In the genomic region with DNA sequence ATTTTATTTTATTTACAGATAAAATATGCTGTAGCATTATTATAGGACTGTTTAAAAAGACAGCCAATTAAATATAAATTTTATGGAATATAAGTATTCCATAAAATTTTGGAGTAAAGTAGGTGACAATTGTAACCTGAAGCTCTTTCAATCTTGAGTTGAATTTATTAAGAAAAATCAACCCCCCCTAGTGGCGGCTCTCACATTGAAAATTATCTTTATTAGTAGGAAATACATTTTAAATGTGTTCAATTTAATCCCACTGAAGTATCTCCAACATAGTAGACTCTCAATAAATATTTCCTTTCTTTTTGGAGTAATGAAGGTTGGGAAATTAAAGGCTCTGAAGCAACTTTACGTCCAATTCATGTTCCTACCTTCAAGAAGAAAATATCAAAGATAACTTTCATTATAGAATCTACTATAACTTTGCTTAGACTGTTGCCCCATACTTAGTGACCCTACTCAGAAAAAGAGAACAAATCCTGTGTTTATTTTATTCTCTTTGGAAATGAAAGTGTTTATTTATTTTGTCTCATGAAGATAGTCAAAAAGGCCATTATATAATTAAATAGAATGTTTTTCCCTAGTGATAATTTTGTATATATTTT, we compare ENCODE assay signal across 8 cellular contexts. TPM values are rescaled to one million over a fixed set of nuclear protein-coding genes. Genes with fewer than 3 reads are reported as not detected.
DNase-seq lines count a peak whose midpoint lies in the region; ATAC-seq and TF ChIP-seq lines count a peak whose summit lies in the region.

No MANE protein-coding gene starts in this region.

- H3K4me2 ChIP-seq in skeletal muscle satellite cell (ENCODE audit: low read length): peak overlapping the region; percentile 76

- peak overlapping the region; percentile 40 for H3K27ac Mint-ChIP-seq in activated T-helper 17 cell treated with anti-CD3 and anti-CD28 coated beads, Interleukin-2, amount 50 U/mL, for 72 hours

- H3K9ac ChIP-seq in skeletal muscle satellite cell (ENCODE audit: low read depth, low read length): peak overlapping the region; percentile 93

- peaks cover 7% of the 10 kb centered on the region for H3K9me3 Mint-ChIP-seq in activated T-helper 17 cell treated with anti-CD3 and anti-CD28 coated beads, Interleukin-2, amount 50 U/mL, for 72 hours

- H3K4me1 ChIP-seq in gastroesophageal sphincter: peaks cover 12 to 49% (median 14%) of the 10 kb centered on the region in 3 donors
- peaks cover 37% of the 10 kb centered on the region for H3K4me1 ChIP-seq in skeletal muscle satellite cell (ENCODE audit: control insufficient read depth, insufficient read depth, low read length)

- no peak for TF ChIP-seq POLR2A in gastroesophageal sphincter (IDR thresholded peaks at IDR 0.05)

- no peak for ATAC-seq in activated T-helper 17 cell treated with anti-CD3 and anti-CD28 coated beads, Interleukin-2, amount 50 U/mL, for 72 hours (replicated peaks)
- ATAC-seq in gastroesophageal sphincter (no peak), GM19351 (IDR thresholded peaks at IDR 0.05; ENCODE audit: unreplicated experiment) (no peak)

- TF ChIP-seq EP300 in gastroesophageal sphincter (IDR thresholded peaks at IDR 0.05): no peak

- peak overlapping the region in 3 of 4 donors; percentile 42 to 96 (median 47) for H3K27ac ChIP-seq in gastroesophageal sphincter

- H3K4me3 ChIP-seq in gastroesophageal sphincter (peak overlapping the region; percentile 65 to 88), skeletal muscle satellite cell (ENCODE audit: low read length) (peak overlapping the region; percentile 98)

- peak; percentile 67 for DNase-seq in NCI-H82 (lab: John Stamatoyannopoulos, UW)
- DNase-seq in NCI-H82 treated with DMSO at 0.1 percent for 48 hours (lab: John Stamatoyannopoulos, UW; ENCODE audit: unreplicated experiment): no peak
- peak; percentile 36 for DNase-seq in NCI-H2171 treated with DMSO at 0.1 percent for 48 hours (lab: John Stamatoyannopoulos, UW)
- DNase-seq in NCI-H524 treated with DMSO at 0.1 percent for 48 hours (lab: John Stamatoyannopoulos, UW): no peak

- TF ChIP-seq CTCF in gastroesophageal sphincter (IDR thresholded peaks at IDR 0.05): peak; percentile 57 to 66 (median 64)

- peaks cover 36% of the 10 kb centered on the region for H3K4me1 Mint-ChIP-seq in activated T-helper 17 cell treated with anti-CD3 and anti-CD28 coated beads, Interleukin-2, amount 50 U/mL, for 72 hours

- H3K36me3 ChIP-seq in gastroesophageal sphincter (no peaks in the 10 kb centered on the region), skeletal muscle satellite cell (ENCODE audit: insufficient read depth, low read length) (no peaks in the 10 kb centered on the region)

- no peaks in the 10 kb centered on the region for H3K27me3 ChIP-seq in gastroesophageal sphincter
- H3K27me3 ChIP-seq in skeletal muscle satellite cell (ENCODE audit: control insufficient read depth, insufficient read depth, low read length): no peaks in the 10 kb centered on the region

- H3K36me3 Mint-ChIP-seq in activated T-helper 17 cell treated with anti-CD3 and anti-CD28 coated beads, Interleukin-2, amount 50 U/mL, for 72 hours (ENCODE audit: low read depth): peaks cover 23% of the 10 kb centered on the region

- no peak overlapping the region for H3K4me3 Mint-ChIP-seq in activated T-helper 17 cell treated with anti-CD3 and anti-CD28 coated beads, Interleukin-2, amount 50 U/mL, for 72 hours

- no peaks in the 10 kb centered on the region for H3K9me3 ChIP-seq in gastroesophageal sphincter
- H3K9me3 ChIP-seq in skeletal muscle satellite cell (replicated peaks; ENCODE audit: low read length): no peaks in the 10 kb centered on the region

- WGBS in gastroesophageal sphincter (ENCODE audit: low coverage in 1 of 2), 2 donors: 34 to 38% methylated on average over 2 of the region's 2 CpGs

- H3K27me3 Mint-ChIP-seq in activated T-helper 17 cell treated with anti-CD3 and anti-CD28 coated beads, Interleukin-2, amount 50 U/mL, for 72 hours: no peaks in the 10 kb centered on the region

RNA-seq across cellular contexts. Expression of gene AHR, which starts 3.1 kb away (rescaled TPM):
- total RNA-seq in activated T-helper 17 cell treated with anti-CD3 and anti-CD28 coated beads, Interleukin-2, amount 50 U/mL, for 72 hours: 10 to 100 TPM; 62.0 to 64.3 TPM
- 100 to 1,000 TPM in 2 of 4 donors, 10 to 100 TPM in 2; 52.1 to 105 (median 83.9) TPM for total RNA-seq in gastroesophageal sphincter
- 97.9 and 134 TPM in 2 replicates for total RNA-seq in skeletal muscle satellite cell (2012; rRNA removed)

Comparison
In these comparisons a context has a peak if more than half of its experiments do, and no peak if none do; other contexts are left out.
1. DNase-seq: peak in NCI-H82 (single experiment) and NCI-H2171 treated with DMSO at 0.1 percent for 48 hours (single experiment); none in NCI-H82 treated with DMSO at 0.1 percent for 48 hours (single experiment) and NCI-H524 treated with DMSO at 0.1 percent for 48 hours (single experiment).